In genomic region chr16:67748791-67749282, GRCh38 we compare ENCODE assay signal across 21 cellular contexts. TPM values are rescaled to one million over a fixed set of nuclear protein-coding genes. Genes with fewer than 3 reads are reported as not detected.
A peak's percentile ranks its signal among the peaks of the same experiment; 100 is the strongest.
DNase-seq lines count a peak whose midpoint lies in the region; ATAC-seq, FAIRE-seq and TF ChIP-seq lines count a peak whose summit lies in the region.
"Had no signal": no experiment of that assay in that cellular context is flagged by ENCODE, and none has a peak within 500 bp of the region (broad histone marks: within the 10 kb centered on the region; RNA-seq: fewer than 3 reads in every experiment).

No MANE protein-coding gene starts in this region.

- DNase-seq in MCF 10A (ENCODE audit: unreplicated experiment) = no peak
- DNase-seq in breast epithelium (ENCODE audit: low spot score in 2 of 2) = no peak
- no peak for DNase-seq in glutamatergic neuron
- peak; percentile 11 for DNase-seq in transverse colon
- no peak for DNase-seq in D721Med (ENCODE audit: insufficient read length, low spot score)
- no peak for DNase-seq in NCI-H446 treated with DMSO at 0.1 percent for 48 hours (lab: John Stamatoyannopoulos, UW)
- DNase-seq: ACHN; activated CD4-positive, alpha-beta T cell treated with anti-CD3 and anti-CD28 coated beads for 1 hour; activated effector memory CD4-positive, alpha-beta T cell treated with Interleukin-2 at 50 U/mL for 16 hours; adrenal gland; C1 segment of cervical spinal cord; cortex of kidney; NCI-H2029; NCI-H345; PC-3; psoas muscle; T-cell had no signal

- no peak overlapping the region for H3K4me3 ChIP-seq in breast epithelium
- no peak overlapping the region for H3K4me3 ChIP-seq in transverse colon
- H3K4me3 ChIP-seq: adrenal gland, psoas muscle had no signal

- ATAC-seq in activated T-helper 17 cell treated with anti-CD3 and anti-CD28 coated beads, Interleukin-2, amount 50 U/mL, for 72 hours (replicated peaks) = no peak
- no peak for ATAC-seq in GM21381 (IDR thresholded peaks at IDR 0.05; ENCODE audit: unreplicated experiment)
- ATAC-seq: PC-3, psoas muscle, T-cell had no signal

- BruUV-seq in MCF 10A (replicated peaks; lab: Mats Ljungman, UMichigan) = no TSS peak

- H3K9me3 Mint-ChIP-seq in MCF 10A (ENCODE audit: unreplicated experiment) = no peaks in the 10 kb centered on the region
- H3K9me3 Mint-ChIP-seq in activated T-helper 17 cell treated with anti-CD3 and anti-CD28 coated beads, Interleukin-2, amount 50 U/mL, for 72 hours = no peaks in the 10 kb centered on the region
- H3K9me3 Mint-ChIP-seq in glutamatergic neuron (ENCODE audit: unreplicated experiment) = peaks cover 6% of the 10 kb centered on the region
- H3K9me3 Mint-ChIP-seq: T-cell had no signal

- POLR2A ChIA-PET in MCF 10A (lab: Yijun Ruan, JAX) = interaction anchor here (0.6 to 1.1 kb wide), 2 partner anchors 30 to 220 kb away, joined by 3 to 4 read pairs; partner anchors contain the start of genes GFOD2 and RIPOR1

- no peak for TF ChIP-seq EP300 in transverse colon (IDR thresholded peaks at IDR 0.05; ENCODE audit: low read depth)

- intact Hi-C loops in MCF 10A (cut with micrococcal nuclease) = no loop called here
- intact Hi-C loops in breast epithelium (cut with DNase I; ENCODE audit: low total_unique reads) = no loop called here
- intact Hi-C loops in transverse colon (cut with DNase I; ENCODE audit: low total_unique reads) = no loop called here

- TF ChIP-seq CTCF in MCF 10A (IDR thresholded peaks at IDR 0.05; ENCODE audit: unreplicated experiment) (no peak), breast epithelium (IDR thresholded peaks at IDR 0.05) (no peak), glutamatergic neuron (IDR thresholded peaks at IDR 0.05; ENCODE audit: partially characterized antibody, unreplicated experiment) (no peak), transverse colon (IDR thresholded peaks at IDR 0.05) (no peak), D721Med (IDR thresholded peaks at IDR 0.05; ENCODE audit: insufficient read depth, missing control alignments) (no peak)

- TF ChIP-seq POLR2A in breast epithelium (IDR thresholded peaks at IDR 0.05) (no peak), transverse colon (IDR thresholded peaks at IDR 0.05) (no peak)

- H3K4me1 ChIP-seq in breast epithelium (no peaks in the 10 kb centered on the region), transverse colon (peaks cover 0 to 5% (median 0%) of the 10 kb centered on the region in 4 donors)

- H3K27ac Mint-ChIP-seq in MCF 10A (ENCODE audit: low read depth, unreplicated experiment) (peak overlapping the region; percentile 39), glutamatergic neuron (ENCODE audit: unreplicated experiment) (peak overlapping the region; percentile 60)
- H3K27ac Mint-ChIP-seq in activated T-helper 17 cell treated with anti-CD3 and anti-CD28 coated beads, Interleukin-2, amount 50 U/mL, for 72 hours = peak overlapping the region; percentile 14

- H3K36me3 ChIP-seq in breast epithelium = peaks cover under 1% of the 10 kb centered on the region
- H3K36me3 ChIP-seq in transverse colon = peaks cover 0 to 7% (median under 1%) of the 10 kb centered on the region in 4 donors

- FAIRE-seq in D721Med (lab: Jason Lieb, UNC) = no peak
- FAIRE-seq: endometrium, TTC549 had no signal

- no peak overlapping the region for H3K27ac ChIP-seq in breast epithelium
- H3K27ac ChIP-seq in transverse colon = no peak overlapping the region
- H3K27ac ChIP-seq: adrenal gland, psoas muscle had no signal

- 64% methylated on average over 3 of the region's 3 CpGs; no CpG with 5 or more reads in 1 of the 2 donors for WGBS in transverse colon (ENCODE audit: low coverage in 1 of 2), 2 donors

- no peaks in the 10 kb centered on the region for H3K27me3 ChIP-seq in breast epithelium
- no peaks in the 10 kb centered on the region for H3K27me3 ChIP-seq in transverse colon
- H3K27me3 ChIP-seq: adrenal gland had no signal

- peaks cover 6% of the 10 kb centered on the region for H3K4me1 Mint-ChIP-seq in MCF 10A (ENCODE audit: insufficient read depth, unreplicated experiment)
- H3K4me1 Mint-ChIP-seq in activated T-helper 17 cell treated with anti-CD3 and anti-CD28 coated beads, Interleukin-2, amount 50 U/mL, for 72 hours = no peaks in the 10 kb centered on the region
- peaks cover 15% of the 10 kb centered on the region for H3K4me1 Mint-ChIP-seq in glutamatergic neuron (ENCODE audit: low read depth, unreplicated experiment)

- in situ Hi-C loops in transverse colon (cut with MboI; ENCODE audit: low pct_ligation_motif_present in 1 of 4, low pct_unique_long_range_greater_than_20kb in 1 of 4, low sequenced_read_pairs in 3 of 4) = no loop called here

- H3K9me3 ChIP-seq in breast epithelium (no peaks in the 10 kb centered on the region), transverse colon (no peaks in the 10 kb centered on the region)
- H3K9me3 ChIP-seq: adrenal gland, psoas muscle had no signal

- CTCF ChIA-PET in MCF 10A (lab: Yijun Ruan, JAX) = no interaction called here

- peaks cover 4% of the 10 kb centered on the region for H3K36me3 Mint-ChIP-seq in MCF 10A (ENCODE audit: insufficient read depth, unreplicated experiment)
- H3K36me3 Mint-ChIP-seq in activated T-helper 17 cell treated with anti-CD3 and anti-CD28 coated beads, Interleukin-2, amount 50 U/mL, for 72 hours (ENCODE audit: low read depth) = peaks cover 15% of the 10 kb centered on the region
- no peaks in the 10 kb centered on the region for H3K36me3 Mint-ChIP-seq in glutamatergic neuron (ENCODE audit: unreplicated experiment)

- H3K27me3 Mint-ChIP-seq in MCF 10A (ENCODE audit: insufficient read depth, unreplicated experiment) (no peaks in the 10 kb centered on the region), glutamatergic neuron (ENCODE audit: unreplicated experiment) (peaks cover 2% of the 10 kb centered on the region)
- H3K27me3 Mint-ChIP-seq in activated T-helper 17 cell treated with anti-CD3 and anti-CD28 coated beads, Interleukin-2, amount 50 U/mL, for 72 hours = no peaks in the 10 kb centered on the region
- H3K27me3 Mint-ChIP-seq: T-cell had no signal

- no peak overlapping the region for H3K4me3 Mint-ChIP-seq in MCF 10A (ENCODE audit: unreplicated experiment)
- H3K4me3 Mint-ChIP-seq in activated T-helper 17 cell treated with anti-CD3 and anti-CD28 coated beads, Interleukin-2, amount 50 U/mL, for 72 hours = no peak overlapping the region
- H3K4me3 Mint-ChIP-seq in glutamatergic neuron (ENCODE audit: unreplicated experiment) = peak overlapping the region; percentile 43
- H3K4me3 Mint-ChIP-seq: T-cell had no signal

RNA-seq across cellular contexts. Expression of gene GFOD2, which starts 29.7 kb away (rescaled TPM):
- total RNA-seq in MCF 10A (2022) (14.8 and 19.0 TPM in 2 replicates), breast epithelium (10 to 100 TPM; 11.4 to 22.0 (median 21.4) TPM), glutamatergic neuron (ENCODE audit: unreplicated experiment) (86.7 TPM), transverse colon (10 to 100 TPM; 21.9 to 32.2 (median 24.3) TPM)
- total RNA-seq in activated T-helper 17 cell treated with anti-CD3 and anti-CD28 coated beads, Interleukin-2, amount 50 U/mL, for 72 hours = 10 to 100 TPM; 13.8 to 20.9 TPM

RNA-seq across cellular contexts. Expression of gene RANBP10, which starts 57.5 kb away (rescaled TPM):
- total RNA-seq in MCF 10A (2022) = 17.2 and 21.7 TPM in 2 replicates
- total RNA-seq in breast epithelium = 10 to 100 TPM in 2 of 3 donors, 1 to 10 TPM in 1; 7.7 to 13.2 (median 13.1) TPM
- total RNA-seq in activated T-helper 17 cell treated with anti-CD3 and anti-CD28 coated beads, Interleukin-2, amount 50 U/mL, for 72 hours = 10 to 100 TPM; 18.4 to 21.0 TPM
- 32.0 TPM for total RNA-seq in glutamatergic neuron (ENCODE audit: unreplicated experiment)
- total RNA-seq in transverse colon = 10 to 100 TPM; 15.1 to 32.9 (median 19.1) TPM

RNA-seq across cellular contexts. Expression of gene TSNAXIP1, which starts 57.9 kb away (rescaled TPM):
- total RNA-seq in MCF 10A (2022) = 1.1 and 1.5 TPM in 2 replicates
- 1 to 10 TPM; 1.1 to 4.2 (median 3.9) TPM for total RNA-seq in breast epithelium
- under 1 TPM in 1 of 2 donors, not detected in 1; 0.26 TPM for total RNA-seq in activated T-helper 17 cell treated with anti-CD3 and anti-CD28 coated beads, Interleukin-2, amount 50 U/mL, for 72 hours
- 3.4 TPM for total RNA-seq in glutamatergic neuron (ENCODE audit: unreplicated experiment)
- total RNA-seq in transverse colon = under 1 TPM in 1 of 4 donors, not detected in 3; 0.55 TPM
